In the genomic region with DNA sequence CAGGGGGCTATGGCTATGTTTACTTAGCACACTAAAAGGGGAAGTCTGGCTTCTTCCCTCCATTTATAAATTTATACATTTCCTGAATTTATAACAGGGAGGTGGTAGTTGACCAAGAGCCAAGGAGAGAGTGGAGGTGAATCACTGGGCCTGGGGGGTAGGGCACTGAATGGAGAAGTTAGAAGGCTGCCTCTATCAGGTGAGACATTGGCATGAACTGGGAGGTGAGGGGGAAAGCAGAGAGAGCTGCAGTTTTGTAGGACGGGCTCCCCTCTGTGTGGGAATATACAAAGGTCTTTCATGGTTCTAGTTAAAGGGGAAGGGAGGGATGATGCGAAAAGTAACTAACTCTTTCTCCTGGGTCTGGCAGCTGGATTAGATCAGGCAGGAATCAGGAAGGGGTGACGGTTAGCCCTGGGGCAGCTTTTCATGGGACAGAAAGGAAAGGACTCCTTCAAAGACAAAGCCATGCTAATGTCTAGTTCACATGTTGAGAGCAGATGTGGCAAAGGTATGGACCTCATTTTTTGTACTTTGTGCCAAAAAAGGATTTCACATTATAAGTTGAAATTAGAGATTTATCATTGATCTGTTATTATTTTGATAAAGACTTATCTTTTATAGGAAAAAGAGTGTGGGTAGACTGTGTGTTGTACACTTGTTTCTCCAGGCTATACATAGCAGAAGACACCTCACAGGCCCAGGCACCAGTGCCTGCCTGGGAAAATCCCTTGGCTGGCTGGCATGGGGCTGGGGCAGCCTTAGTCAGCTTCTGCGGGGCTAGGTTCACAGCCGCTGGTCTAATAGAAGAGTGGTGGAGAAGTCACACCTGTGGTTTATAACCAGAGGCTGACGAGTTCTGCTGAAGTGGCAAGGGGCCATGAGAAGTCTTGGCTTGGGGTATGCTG, we compare ENCODE assay signal across 30 cellular contexts.
DNase-seq lines count a peak whose midpoint lies in the region; ATAC-seq and TF ChIP-seq lines count a peak whose summit lies in the region.
"Had no signal": no experiment of that assay in that cellular context is flagged by ENCODE, and none has a peak within 500 bp of the region (broad histone marks: within the 10 kb centered on the region; RNA-seq: fewer than 3 reads in every experiment).

No MANE protein-coding gene starts in this region.

- no peak overlapping the region for H3K4me3 ChIP-seq in breast epithelium
- H3K4me3 ChIP-seq: hepatocyte, left lung, skin epidermis, vagina had no signal

- H3K4me3 Mint-ChIP-seq in MCF 10A (ENCODE audit: unreplicated experiment) = no peak overlapping the region
- no peak overlapping the region for H3K4me3 Mint-ChIP-seq in stimulated activated effector memory CD8-positive, alpha-beta T cell treated with anti-CD3 and anti-CD28 coated beads, Interleukin-12 subunit alpha, Interleukin-12 subunit beta, amount 100 ng/mL, for 72 hours
- H3K4me3 Mint-ChIP-seq: activated CD4-positive, alpha-beta T cell treated with anti-CD3 and anti-CD28 coated beads, Interleukin-2, amount 10 ng/mL, durations not matched to agents 24 days and 14 days; activated T-cell treated with anti-CD3 and anti-CD28 coated beads, Interleukin-2, amount 50 U/mL, for 24 hours; CD4-positive, CD25-positive, alpha-beta regulatory T cell; mesothelial cell of epicardium; naive B cell; stimulated activated naive CD8-positive, alpha-beta T cell treated with anti-CD3 and anti-CD28 coated beads, Interleukin-15, amount 100 ng/mL, for 72 hours; T-helper 2 cell treated with Interferon-gamma antibody and Interleukin-4, amounts not matched to agents 5 μg/mL and 100 μg/mL, for 36 hours had no signal

- H3K36me3 ChIP-seq in breast epithelium = no peaks in the 10 kb centered on the region
- H3K36me3 ChIP-seq: left lung, vagina had no signal

- H3K27ac ChIP-seq in breast epithelium = no peak overlapping the region
- H3K27ac ChIP-seq: 22Rv1, left lung, vagina, VCaP had no signal

- no peaks in the 10 kb centered on the region for H3K9me3 Mint-ChIP-seq in MCF 10A (ENCODE audit: unreplicated experiment)
- H3K9me3 Mint-ChIP-seq in stimulated activated effector memory CD8-positive, alpha-beta T cell treated with anti-CD3 and anti-CD28 coated beads, Interleukin-12 subunit alpha, Interleukin-12 subunit beta, amount 100 ng/mL, for 72 hours = no peaks in the 10 kb centered on the region
- H3K9me3 Mint-ChIP-seq: activated CD4-positive, alpha-beta T cell treated with anti-CD3 and anti-CD28 coated beads, Interleukin-2, amount 10 ng/mL, durations not matched to agents 24 days and 14 days; activated T-cell treated with anti-CD3 and anti-CD28 coated beads, Interleukin-2, amount 50 U/mL, for 24 hours; mesothelial cell of epicardium; stimulated activated naive CD8-positive, alpha-beta T cell treated with anti-CD3 and anti-CD28 coated beads, Interleukin-15, amount 100 ng/mL, for 72 hours; T-helper 2 cell treated with Interferon-gamma antibody and Interleukin-4, amounts not matched to agents 5 μg/mL and 100 μg/mL, for 36 hours had no signal

- no peak for TF ChIP-seq POLR2A in breast epithelium (IDR thresholded peaks at IDR 0.05)

- no peaks in the 10 kb centered on the region for H3K27me3 ChIP-seq in breast epithelium
- H3K27me3 ChIP-seq: hepatocyte, vagina had no signal

- H3K27me3 Mint-ChIP-seq in MCF 10A (ENCODE audit: insufficient read depth, unreplicated experiment) = peaks cover 18% of the 10 kb centered on the region

- peak overlapping the region; percentile 5 for H3K27ac Mint-ChIP-seq in MCF 10A (ENCODE audit: low read depth, unreplicated experiment)
- H3K27ac Mint-ChIP-seq in stimulated activated effector memory CD8-positive, alpha-beta T cell treated with anti-CD3 and anti-CD28 coated beads, Interleukin-12 subunit alpha, Interleukin-12 subunit beta, amount 100 ng/mL, for 72 hours = no peak overlapping the region
- H3K27ac Mint-ChIP-seq: activated CD4-positive, alpha-beta T cell treated with anti-CD3 and anti-CD28 coated beads, Interleukin-2, amount 10 ng/mL, durations not matched to agents 24 days and 14 days; activated T-cell treated with anti-CD3 and anti-CD28 coated beads, Interleukin-2, amount 50 U/mL, for 24 hours; CD4-positive, CD25-positive, alpha-beta regulatory T cell; mesothelial cell of epicardium; naive B cell; T-helper 2 cell treated with Interferon-gamma antibody and Interleukin-4, amounts not matched to agents 5 μg/mL and 100 μg/mL, for 36 hours had no signal

- no peak for TF ChIP-seq CTCF in MCF 10A (IDR thresholded peaks at IDR 0.05; ENCODE audit: unreplicated experiment)
- no peak for TF ChIP-seq CTCF in breast epithelium (IDR thresholded peaks at IDR 0.05)

- no TSS peak for BruUV-seq in MCF 10A (replicated peaks; lab: Mats Ljungman, UMichigan)

- POLR2A ChIA-PET in MCF 10A (lab: Yijun Ruan, JAX) = interaction anchor here (1.1 to 1.2 kb wide), 2 partner anchors 13 to 50 kb away, joined by 4 read pairs; no protein-coding TSS in a partner anchor

- no peaks in the 10 kb centered on the region for H3K36me3 Mint-ChIP-seq in MCF 10A (ENCODE audit: insufficient read depth, unreplicated experiment)
- H3K36me3 Mint-ChIP-seq in stimulated activated effector memory CD8-positive, alpha-beta T cell treated with anti-CD3 and anti-CD28 coated beads, Interleukin-12 subunit alpha, Interleukin-12 subunit beta, amount 100 ng/mL, for 72 hours = no peaks in the 10 kb centered on the region
- H3K36me3 Mint-ChIP-seq: CD4-positive, CD25-positive, alpha-beta regulatory T cell; mesothelial cell of epicardium; naive B cell had no signal

- intact Hi-C loops in MCF 10A (cut with micrococcal nuclease) (no loop called here), breast epithelium (cut with DNase I; ENCODE audit: low total_unique reads) (no loop called here)

- ATAC-seq in SK-N-SH treated with all-trans-retinoic acid at 6 μM for 48 hours (peak; percentile 59; the same call in 1 of the 3 replicates), GM21515 (IDR thresholded peaks at IDR 0.05; ENCODE audit: unreplicated experiment) (no peak), GM21367 (IDR thresholded peaks at IDR 0.05; ENCODE audit: unreplicated experiment) (no peak)
- ATAC-seq in stimulated activated effector memory CD8-positive, alpha-beta T cell treated with anti-CD3 and anti-CD28 coated beads, Interleukin-12 subunit alpha, Interleukin-12 subunit beta, amount 100 ng/mL, for 72 hours = peak; percentile 40
- ATAC-seq: left lung; stimulated activated naive CD8-positive, alpha-beta T cell treated with anti-CD3 and anti-CD28 coated beads, Interleukin-15, amount 100 ng/mL, for 72 hours had no signal

- CTCF ChIA-PET in MCF 10A (lab: Yijun Ruan, JAX) = interaction anchor here (0.7 to 0.8 kb wide), 4 partner anchors 34 to 331 kb away, joined by 3 to 10 read pairs (median 3); no protein-coding TSS in a partner anchor

- H3K4me1 ChIP-seq in breast epithelium = no peaks in the 10 kb centered on the region
- H3K4me1 ChIP-seq: left lung, vagina had no signal

- peaks cover 25% of the 10 kb centered on the region for H3K4me1 Mint-ChIP-seq in MCF 10A (ENCODE audit: insufficient read depth, unreplicated experiment)
- H3K4me1 Mint-ChIP-seq in stimulated activated effector memory CD8-positive, alpha-beta T cell treated with anti-CD3 and anti-CD28 coated beads, Interleukin-12 subunit alpha, Interleukin-12 subunit beta, amount 100 ng/mL, for 72 hours = no peaks in the 10 kb centered on the region
- H3K4me1 Mint-ChIP-seq: activated CD4-positive, alpha-beta T cell treated with anti-CD3 and anti-CD28 coated beads, Interleukin-2, amount 10 ng/mL, durations not matched to agents 24 days and 14 days; CD4-positive, CD25-positive, alpha-beta regulatory T cell; mesothelial cell of epicardium; naive B cell; stimulated activated naive CD8-positive, alpha-beta T cell treated with anti-CD3 and anti-CD28 coated beads, Interleukin-15, amount 100 ng/mL, for 72 hours had no signal

- DNase-seq in MCF 10A (ENCODE audit: unreplicated experiment) = peak; percentile 71
- DNase-seq in breast epithelium (ENCODE audit: low spot score in 2 of 2) = no peak
- DNase-seq in glomerular visceral epithelial cell (ENCODE audit: extremely low spot score) = peak; percentile 10
- DNase-seq in stimulated activated effector memory CD8-positive, alpha-beta T cell treated with anti-CD3 and anti-CD28 coated beads, Interleukin-12 subunit alpha, Interleukin-12 subunit beta, amount 100 ng/mL, for 72 hours (ENCODE audit: low spot score in 2 of 2) = no peak
- DNase-seq in stimulated activated CD4-positive, alpha-beta T cell treated with anti-CD3 and anti-CD28 coated beads, Interleukin-4, amount 100 ng/mL, for 4 hours = no peak
- DNase-seq: activated CD4-positive, alpha-beta T cell treated with anti-CD3 and anti-CD28 coated beads, Interleukin-2, amount 10 ng/mL, durations not matched to agents 24 days and 14 days; activated gamma-delta T cell treated with Interleukin-2 at 50 U/mL for 16 hours; activated T-cell treated with anti-CD3 and anti-CD28 coated beads, Interleukin-2, amount 50 U/mL, for 24 hours; CD4-positive, CD25-positive, alpha-beta regulatory T cell; foreskin fibroblast; IMR-90; left lung; naive B cell; NCI-H1417; NCI-H2029 treated with DMSO at 0.1 percent for 48 hours; NCI-H226; NCI-H748 treated with DMSO at 0.1 percent for 48 hours; nucleus accumbens; RPMI8226; stimulated activated naive CD8-positive, alpha-beta T cell treated with anti-CD3 and anti-CD28 coated beads, Interleukin-15, amount 100 ng/mL, for 72 hours had no signal

- no peaks in the 10 kb centered on the region for H3K9me3 ChIP-seq in breast epithelium
- H3K9me3 ChIP-seq: left lung, vagina had no signal

TF ChIP-seq in SK-N-SH treated with all-trans-retinoic acid at 6 μM for 48 hours, 23 proteins besides CTCF, POLR2A, EP300 and RAD21 (continues in another document):
- TF ChIP-seq, protein P1, sequence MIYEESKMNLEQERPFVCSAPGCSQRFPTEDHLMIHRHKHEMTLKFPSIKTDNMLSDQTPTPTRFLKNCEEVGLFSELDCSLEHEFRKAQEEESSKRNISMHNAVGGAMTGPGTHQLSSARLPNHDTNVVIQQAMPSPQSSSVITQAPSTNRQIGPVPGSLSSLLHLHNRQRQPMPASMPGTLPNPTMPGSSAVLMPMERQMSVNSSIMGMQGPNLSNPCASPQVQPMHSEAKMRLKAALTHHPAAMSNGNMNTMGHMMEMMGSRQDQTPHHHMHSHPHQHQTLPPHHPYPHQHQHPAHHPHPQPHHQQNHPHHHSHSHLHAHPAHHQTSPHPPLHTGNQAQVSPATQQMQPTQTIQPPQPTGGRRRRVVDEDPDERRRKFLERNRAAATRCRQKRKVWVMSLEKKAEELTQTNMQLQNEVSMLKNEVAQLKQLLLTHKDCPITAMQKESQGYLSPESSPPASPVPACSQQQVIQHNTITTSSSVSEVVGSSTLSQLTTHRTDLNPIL (CRISPR knock-in tag; IDR thresholded peaks at IDR 0.05; ENCODE audit: low read depth) = 0 out of 2 replicates have a peak, but pooled peaks have one; percentile 10

Comparison
In these comparisons a context has a peak if more than half of its experiments do, and no peak if none do; other contexts are left out.
1. DNase-seq: peak in MCF 10A (single experiment) and glomerular visceral epithelial cell (single experiment); none in breast epithelium (0 of 2), stimulated activated effector memory CD8-positive, alpha-beta T cell treated with anti-CD3 and anti-CD28 coated beads, Interleukin-12 subunit alpha, Interleukin-12 subunit beta, amount 100 ng/mL, for 72 hours (0 of 2) and stimulated activated CD4-positive, alpha-beta T cell treated with anti-CD3 and anti-CD28 coated beads, Interleukin-4, amount 100 ng/mL, for 4 hours (0 of 2).
2. ATAC-seq: peak in SK-N-SH treated with all-trans-retinoic acid at 6 μM for 48 hours (single experiment) and stimulated activated effector memory CD8-positive, alpha-beta T cell treated with anti-CD3 and anti-CD28 coated beads, Interleukin-12 subunit alpha, Interleukin-12 subunit beta, amount 100 ng/mL, for 72 hours (single experiment); none in GM21515 (single experiment) and GM21367 (single experiment).